1 cellular context compared by ENCODE assay signal in the genomic region with DNA sequence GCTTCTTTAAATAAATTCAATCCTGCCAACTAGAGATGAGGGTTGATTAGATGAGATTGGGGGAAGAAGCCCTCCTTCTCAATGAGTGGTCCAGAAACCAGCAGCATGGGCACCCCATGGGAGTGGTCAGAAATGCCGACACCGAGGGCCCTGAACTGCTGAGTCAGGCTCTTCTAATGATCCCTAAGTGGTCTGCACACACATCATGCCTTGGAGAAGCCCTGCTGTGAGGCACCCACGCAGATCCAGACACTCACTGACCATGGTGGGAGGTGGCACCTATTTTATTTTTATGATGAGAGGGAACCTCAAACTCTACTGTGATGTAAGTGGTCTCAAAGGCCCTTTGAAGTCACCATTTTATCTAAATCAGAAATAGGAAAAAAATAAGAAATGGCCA.
TF ChIP-seq lines count a peak whose summit lies in the region.

No MANE protein-coding gene starts in this region.

TF ChIP-seq in H1, 55 proteins besides CTCF, POLR2A, EP300 and RAD21:
- TF ChIP-seq MAFK (IDR thresholded peaks at IDR 0.05; ENCODE audit: low read depth, low read length): peak; percentile 58; the same call in 1 of the 2 replicates
- TF ChIP-seq GTF2F1 (IDR thresholded peaks at IDR 0.05; ENCODE audit: borderline replicate concordance, low read depth, low read length): no peak
- peak; percentile 46; the same call in 1 of the 2 replicates for TF ChIP-seq BACH1 (IDR thresholded peaks at IDR 0.05; ENCODE audit: low read length)
